In genomic region chr12:109816870-109817269, GRCh38 we compare ENCODE assay signal across 26 cellular contexts. TPM values are rescaled to one million over a fixed set of nuclear protein-coding genes. Genes with fewer than 3 reads are reported as not detected.
"Had no signal": no experiment of that assay in that cellular context is flagged by ENCODE, and none has a peak within 500 bp of the region (broad histone marks: within the 10 kb centered on the region; RNA-seq: fewer than 3 reads in every experiment).

No MANE protein-coding gene starts in this region.

- H3K9me3 ChIP-seq: heart right ventricle, left lung, lower lobe of right lung, pancreas, prostate gland, sigmoid colon, spleen, tibial nerve, uterus had no signal

- H3K27me3 ChIP-seq: hepatocyte, neural progenitor cell, pancreas, uterus had no signal

- H3K27ac ChIP-seq: heart right ventricle, hepatocyte, left lung, lower lobe of right lung, neural progenitor cell, pancreas, sigmoid colon, spleen, tibial nerve, uterus had no signal

- H3K4me3 ChIP-seq: heart right ventricle, hepatocyte, left lung, lower lobe of right lung, neural progenitor cell, pancreas, prostate gland, sigmoid colon, spleen, tibial nerve, uterus had no signal

- H3K9ac ChIP-seq: neural progenitor cell had no signal

- H2AFZ ChIP-seq: hepatocyte, neural progenitor cell had no signal

- H3K4me3 Mint-ChIP-seq: natural killer cell; nephron progenitor cell; neural progenitor cell; stimulated activated effector memory CD8-positive, alpha-beta T cell treated with anti-CD3 and anti-CD28 coated beads, Interleukin-12 subunit alpha, Interleukin-12 subunit beta, amount 100 ng/mL, for 72 hours; stimulated activated naive CD8-positive, alpha-beta T cell treated with anti-CD3 and anti-CD28 coated beads, Interleukin-15, Interleukin-2, amounts not matched to agents 100 ng/mL and 50 ng/mL, for 24 hours; type B pancreatic cell had no signal

- DNase-seq: heart right ventricle; left colon; lower lobe of right lung; mammary epithelial cell; mesenchymal stem cell; natural killer cell; nephron progenitor cell; nucleus accumbens; pancreas; retina; right cardiac atrium; sigmoid colon; small intestine; spleen; stimulated activated CD4-positive, alpha-beta T cell treated with anti-CD3 and anti-CD28 coated beads, Interleukin-4, amount 100 ng/mL, for 24 hours; stimulated activated naive CD4-positive, alpha-beta T cell; uterus had no signal

- H3K36me3 Mint-ChIP-seq: natural killer cell; neural progenitor cell; stimulated activated effector memory CD8-positive, alpha-beta T cell treated with anti-CD3 and anti-CD28 coated beads, Interleukin-12 subunit alpha, Interleukin-12 subunit beta, amount 100 ng/mL, for 72 hours; type B pancreatic cell had no signal

- H3K36me3 ChIP-seq: heart right ventricle, left lung, lower lobe of right lung, neural progenitor cell, pancreas, prostate gland, sigmoid colon, spleen, tibial nerve, uterus had no signal

- H3K79me2 ChIP-seq: hepatocyte had no signal

- H3K27ac Mint-ChIP-seq: natural killer cell; nephron progenitor cell; neural progenitor cell; stimulated activated effector memory CD8-positive, alpha-beta T cell treated with anti-CD3 and anti-CD28 coated beads, Interleukin-12 subunit alpha, Interleukin-12 subunit beta, amount 100 ng/mL, for 72 hours; stimulated activated naive CD8-positive, alpha-beta T cell treated with anti-CD3 and anti-CD28 coated beads, Interleukin-15, Interleukin-2, amounts not matched to agents 100 ng/mL and 50 ng/mL, for 24 hours; type B pancreatic cell had no signal

- H3K27me3 Mint-ChIP-seq: stimulated activated naive CD8-positive, alpha-beta T cell treated with anti-CD3 and anti-CD28 coated beads, Interleukin-15, Interleukin-2, amounts not matched to agents 100 ng/mL and 50 ng/mL, for 24 hours had no signal

- H3K9me3 Mint-ChIP-seq: natural killer cell; nephron progenitor cell; neural progenitor cell; stimulated activated effector memory CD8-positive, alpha-beta T cell treated with anti-CD3 and anti-CD28 coated beads, Interleukin-12 subunit alpha, Interleukin-12 subunit beta, amount 100 ng/mL, for 72 hours; stimulated activated naive CD8-positive, alpha-beta T cell treated with anti-CD3 and anti-CD28 coated beads, Interleukin-15, Interleukin-2, amounts not matched to agents 100 ng/mL and 50 ng/mL, for 24 hours; type B pancreatic cell had no signal

- FAIRE-seq: keratinocyte, pancreas, small intestine had no signal

- H3K4me1 Mint-ChIP-seq: natural killer cell; nephron progenitor cell; neural progenitor cell; stimulated activated effector memory CD8-positive, alpha-beta T cell treated with anti-CD3 and anti-CD28 coated beads, Interleukin-12 subunit alpha, Interleukin-12 subunit beta, amount 100 ng/mL, for 72 hours had no signal

- H3K4me1 ChIP-seq: heart right ventricle, lower lobe of right lung, prostate gland, sigmoid colon, spleen, tibial nerve, uterus had no signal

- ATAC-seq: heart right ventricle; left colon; left lung; lower lobe of right lung; natural killer cell; pancreas; right cardiac atrium; stimulated activated effector memory CD8-positive, alpha-beta T cell treated with anti-CD3 and anti-CD28 coated beads, Interleukin-12 subunit alpha, Interleukin-12 subunit beta, amount 100 ng/mL, for 72 hours had no signal

- H3K4me2 ChIP-seq: hepatocyte, neural progenitor cell had no signal

RNA-seq across cellular contexts. Expression of gene TRPV4, which starts 16.3 kb away (rescaled TPM):
- total RNA-seq: natural killer cell had no signal
